ENCODE assay signal across 23 cellular contexts in genomic region chr11:92500463-92500862, GRCh38.
"Had no signal": no experiment of that assay in that cellular context is flagged by ENCODE, and none has a peak within 500 bp of the region (broad histone marks: within the 10 kb centered on the region; RNA-seq: fewer than 3 reads in every experiment).

No MANE protein-coding gene starts in this region.

- H3K9me3 Mint-ChIP-seq: activated B cell treated with CpG ODN at 0.5 μM for 24 hours; activated CD4-positive, alpha-beta memory T cell treated with anti-CD3 and anti-CD28 coated beads for 36 hours; activated naive CD8-positive, alpha-beta T cell treated with anti-CD3 and anti-CD28 coated beads for 36 hours; activated T-helper 1 cell treated with anti-CD3 and anti-CD28 coated beads, Interleukin-12 subunit alpha, Interleukin-12 subunit beta, Interleukin-2, Interleukin-4 antibody, amounts not matched to agents 30 ng/mL and 10 ng/mL and 1 ng/mL, durations not matched to agents 14 hours and 24 hours and 36 hours; T-cell had no signal

- H3K4me3 ChIP-seq: coronary artery, gastroesophageal sphincter, heart right ventricle, lower lobe of right lung, tibial artery, uterus had no signal

- H3K9me3 ChIP-seq: gastroesophageal sphincter, heart right ventricle, lower lobe of right lung, neutrophil, tibial artery, uterus had no signal

- DNase-seq: activated B cell treated with CpG ODN at 0.5 μM for 24 hours; activated CD4-positive, alpha-beta memory T cell treated with anti-CD3 and anti-CD28 coated beads for 36 hours; activated CD4-positive, alpha-beta T cell treated with anti-CD3 and anti-CD28 coated beads for 4 hours; activated naive CD8-positive, alpha-beta T cell treated with anti-CD3 and anti-CD28 coated beads for 36 hours; activated T-cell treated with anti-CD3 and anti-CD28 coated beads for 4 hours; amniotic stem cell; central memory CD4-positive, alpha-beta T cell; heart right ventricle; immature natural killer cell; lower lobe of right lung; natural killer cell; stimulated activated CD4-positive, alpha-beta T cell treated with anti-CD3 and anti-CD28 coated beads, Interleukin-12 subunit alpha, Interleukin-12 subunit beta, amount 100 ng/mL, for 4 hours; stimulated activated CD4-positive, alpha-beta T cell treated with anti-CD3 and anti-CD28 coated beads, Interleukin-1b, Interleukin-23, amount 100 ng/mL, for 48 hours; stimulated activated CD8-positive, alpha-beta memory T cell treated with anti-CD3 and anti-CD28 coated beads, Interleukin-4, amount 100 ng/mL, for 48 hours; stimulated activated naive CD4-positive, alpha-beta T cell; T-cell; tibial artery; uterus had no signal

- H3K4me1 ChIP-seq: gastroesophageal sphincter, heart right ventricle, lower lobe of right lung, tibial artery, uterus had no signal

- H3K36me3 Mint-ChIP-seq: activated CD4-positive, alpha-beta memory T cell treated with anti-CD3 and anti-CD28 coated beads for 36 hours; activated naive CD8-positive, alpha-beta T cell treated with anti-CD3 and anti-CD28 coated beads for 36 hours; immature natural killer cell; natural killer cell; T-cell had no signal

- H3K27me3 ChIP-seq: gastroesophageal sphincter, neutrophil, tibial artery had no signal

- H3K36me3 ChIP-seq: gastroesophageal sphincter, heart right ventricle, lower lobe of right lung, neutrophil, tibial artery, uterus had no signal

- ATAC-seq: esophagus mucosa, gastroesophageal sphincter, heart right ventricle, lower lobe of right lung, natural killer cell, T-cell had no signal

- H3K27me3 Mint-ChIP-seq: activated B cell treated with CpG ODN at 0.5 μM for 24 hours; activated CD4-positive, alpha-beta memory T cell treated with anti-CD3 and anti-CD28 coated beads for 36 hours; activated naive CD8-positive, alpha-beta T cell treated with anti-CD3 and anti-CD28 coated beads for 36 hours had no signal

- H3K4me3 Mint-ChIP-seq: activated B cell treated with CpG ODN at 0.5 μM for 24 hours; activated CD4-positive, alpha-beta memory T cell treated with anti-CD3 and anti-CD28 coated beads for 36 hours; activated naive CD8-positive, alpha-beta T cell treated with anti-CD3 and anti-CD28 coated beads for 36 hours; activated T-helper 1 cell treated with anti-CD3 and anti-CD28 coated beads, Interleukin-12 subunit alpha, Interleukin-12 subunit beta, Interleukin-2, Interleukin-4 antibody, amounts not matched to agents 30 ng/mL and 10 ng/mL and 1 ng/mL, durations not matched to agents 14 hours and 24 hours and 36 hours; immature natural killer cell; natural killer cell; T-cell had no signal

- H3K27ac ChIP-seq: coronary artery, gastroesophageal sphincter, heart right ventricle, lower lobe of right lung, neutrophil, tibial artery, uterus had no signal

- H3K4me1 Mint-ChIP-seq: activated B cell treated with CpG ODN at 0.5 μM for 24 hours; activated naive CD8-positive, alpha-beta T cell treated with anti-CD3 and anti-CD28 coated beads for 36 hours; immature natural killer cell; natural killer cell; T-cell had no signal

- H3K27ac Mint-ChIP-seq: activated B cell treated with CpG ODN at 0.5 μM for 24 hours; activated CD4-positive, alpha-beta memory T cell treated with anti-CD3 and anti-CD28 coated beads for 36 hours; activated naive CD8-positive, alpha-beta T cell treated with anti-CD3 and anti-CD28 coated beads for 36 hours; activated T-helper 1 cell treated with anti-CD3 and anti-CD28 coated beads, Interleukin-12 subunit alpha, Interleukin-12 subunit beta, Interleukin-2, Interleukin-4 antibody, amounts not matched to agents 30 ng/mL and 10 ng/mL and 1 ng/mL, durations not matched to agents 14 hours and 24 hours and 36 hours; immature natural killer cell; natural killer cell; T-cell had no signal
